ENCODE assay signal across 13 cellular contexts in genomic region chr2:187716301-187716700, GRCh38.
DNase-seq lines count a peak whose midpoint lies in the region; ATAC-seq and TF ChIP-seq lines count a peak whose summit lies in the region.
"Had no signal": no experiment of that assay in that cellular context is flagged by ENCODE, and none has a peak within 500 bp of the region (broad histone marks: within the 10 kb centered on the region; RNA-seq: fewer than 3 reads in every experiment).

No MANE protein-coding gene starts in this region.

- no peaks in the 10 kb centered on the region for H4K20me1 ChIP-seq in neural progenitor cell (ENCODE audit: low read depth)

- no peaks in the 10 kb centered on the region for H3K4me1 ChIP-seq in mucosa of descending colon (ENCODE audit: low read depth)
- H3K4me1 ChIP-seq in neural progenitor cell = peaks cover 6% of the 10 kb centered on the region
- H3K4me1 ChIP-seq: BE2C had no signal

- peaks cover 3% of the 10 kb centered on the region for H3K4me1 Mint-ChIP-seq in neural progenitor cell
- H3K4me1 Mint-ChIP-seq in natural killer cell treated with Interleukin-12 subunit alpha and Interleukin-12 subunit beta and Interleukin-15 and Interleukin-18, amount 100 ng/mL, for 72 hours (ENCODE audit: low read depth in 2 of 2) = no peaks in the 10 kb centered on the region
- H3K4me1 Mint-ChIP-seq: CD4-positive, CD25-positive, alpha-beta regulatory T cell; CD8-positive, alpha-beta memory T cell had no signal

- intact Hi-C loops in mucosa of descending colon (cut with DNase I, micrococcal nuclease) = no loop called here

- H2AFZ ChIP-seq in neural progenitor cell (replicated peaks) = no peak overlapping the region

- H3K4me3 ChIP-seq in mucosa of descending colon (no peak overlapping the region), neural progenitor cell (no peak overlapping the region)
- H3K4me3 ChIP-seq: HAP-1 had no signal

- H3K27ac ChIP-seq in neural progenitor cell = no peak overlapping the region

- H3K9ac ChIP-seq in neural progenitor cell = no peak overlapping the region

- ATAC-seq in mucosa of descending colon = peak; percentile 19
- no peak for ATAC-seq in natural killer cell treated with Interleukin-12 subunit alpha and Interleukin-12 subunit beta and Interleukin-15 and Interleukin-18, amount 100 ng/mL, for 72 hours

- TF ChIP-seq CTCF in mucosa of descending colon (IDR thresholded peaks at IDR 0.05) = no peak
- no peak for TF ChIP-seq CTCF in neural progenitor cell (IDR thresholded peaks at IDR 0.05)

- H3K9me3 ChIP-seq in mucosa of descending colon = no peaks in the 10 kb centered on the region
- H3K9me3 ChIP-seq in neural progenitor cell (ENCODE audit: low read depth) = no peaks in the 10 kb centered on the region
- H3K9me3 ChIP-seq: BE2C, HAP-1 had no signal

- H3K27ac Mint-ChIP-seq in neural progenitor cell = no peak overlapping the region
- no peak overlapping the region for H3K27ac Mint-ChIP-seq in natural killer cell treated with Interleukin-12 subunit alpha and Interleukin-12 subunit beta and Interleukin-15 and Interleukin-18, amount 100 ng/mL, for 72 hours
- H3K27ac Mint-ChIP-seq: CD4-positive, CD25-positive, alpha-beta regulatory T cell; CD8-positive, alpha-beta memory T cell had no signal

- no peaks in the 10 kb centered on the region for H3K36me3 Mint-ChIP-seq in neural progenitor cell
- no peaks in the 10 kb centered on the region for H3K36me3 Mint-ChIP-seq in natural killer cell treated with Interleukin-12 subunit alpha and Interleukin-12 subunit beta and Interleukin-15 and Interleukin-18, amount 100 ng/mL, for 72 hours
- H3K36me3 Mint-ChIP-seq: CD4-positive, CD25-positive, alpha-beta regulatory T cell; CD8-positive, alpha-beta memory T cell had no signal

- no peaks in the 10 kb centered on the region for H3K9me3 Mint-ChIP-seq in neural progenitor cell
- H3K9me3 Mint-ChIP-seq in natural killer cell treated with Interleukin-12 subunit alpha and Interleukin-12 subunit beta and Interleukin-15 and Interleukin-18, amount 100 ng/mL, for 72 hours = peaks cover 12% of the 10 kb centered on the region

- no peaks in the 10 kb centered on the region for H3K27me3 ChIP-seq in neural progenitor cell
- H3K27me3 ChIP-seq: BE2C had no signal

- H3K27me3 Mint-ChIP-seq in neural progenitor cell (ENCODE audit: insufficient read depth, low read depth) = peaks cover 2% of the 10 kb centered on the region
- H3K27me3 Mint-ChIP-seq in natural killer cell treated with Interleukin-12 subunit alpha and Interleukin-12 subunit beta and Interleukin-15 and Interleukin-18, amount 100 ng/mL, for 72 hours = no peaks in the 10 kb centered on the region
- H3K27me3 Mint-ChIP-seq: CD4-positive, CD25-positive, alpha-beta regulatory T cell; CD8-positive, alpha-beta memory T cell had no signal

- no peaks in the 10 kb centered on the region for H3F3A ChIP-seq in neural progenitor cell (ENCODE audit: low read depth)

- DNase-seq in NCI-H748 treated with DMSO at 0.1 percent for 48 hours (lab: John Stamatoyannopoulos, UW) (peak; percentile 8), dermis blood vessel endothelial cell (peak; percentile 2), mucosa of descending colon (no peak), neural progenitor cell (ENCODE audit: low spot score) (no peak), NCI-H82 (lab: John Stamatoyannopoulos, UW) (no peak)
- no peak for DNase-seq in natural killer cell treated with Interleukin-12 subunit alpha and Interleukin-12 subunit beta and Interleukin-15 and Interleukin-18, amount 100 ng/mL, for 72 hours (ENCODE audit: low spot score)
- DNase-seq: ACHN; BE2C; C1 segment of cervical spinal cord; CD4-positive, CD25-positive, alpha-beta regulatory T cell; CD8-positive, alpha-beta memory T cell; COR-L47 had no signal

- H3K4me2 ChIP-seq in neural progenitor cell = no peak overlapping the region

- H3K36me3 ChIP-seq in mucosa of descending colon (ENCODE audit: low read depth) (no peaks in the 10 kb centered on the region), neural progenitor cell (no peaks in the 10 kb centered on the region)
- H3K36me3 ChIP-seq: BE2C, HAP-1 had no signal

- H3K4me3 Mint-ChIP-seq in neural progenitor cell = no peak overlapping the region
- no peak overlapping the region for H3K4me3 Mint-ChIP-seq in natural killer cell treated with Interleukin-12 subunit alpha and Interleukin-12 subunit beta and Interleukin-15 and Interleukin-18, amount 100 ng/mL, for 72 hours
- H3K4me3 Mint-ChIP-seq: CD4-positive, CD25-positive, alpha-beta regulatory T cell; CD8-positive, alpha-beta memory T cell had no signal

- no peaks in the 10 kb centered on the region for H3K79me2 ChIP-seq in neural progenitor cell (ENCODE audit: low read depth)

Comparison
In these comparisons a context has a peak if more than half of its experiments do, and no peak if none do; other contexts are left out.
1. DNase-seq: peak in NCI-H748 treated with DMSO at 0.1 percent for 48 hours (single experiment) and dermis blood vessel endothelial cell (single experiment); none in mucosa of descending colon (0 of 3), neural progenitor cell (single experiment), NCI-H82 (single experiment) and natural killer cell treated with Interleukin-12 subunit alpha and Interleukin-12 subunit beta and Interleukin-15 and Interleukin-18, amount 100 ng/mL, for 72 hours (single experiment).